Comparison of ENCODE assay signal across 10 cellular contexts in the genomic region with DNA sequence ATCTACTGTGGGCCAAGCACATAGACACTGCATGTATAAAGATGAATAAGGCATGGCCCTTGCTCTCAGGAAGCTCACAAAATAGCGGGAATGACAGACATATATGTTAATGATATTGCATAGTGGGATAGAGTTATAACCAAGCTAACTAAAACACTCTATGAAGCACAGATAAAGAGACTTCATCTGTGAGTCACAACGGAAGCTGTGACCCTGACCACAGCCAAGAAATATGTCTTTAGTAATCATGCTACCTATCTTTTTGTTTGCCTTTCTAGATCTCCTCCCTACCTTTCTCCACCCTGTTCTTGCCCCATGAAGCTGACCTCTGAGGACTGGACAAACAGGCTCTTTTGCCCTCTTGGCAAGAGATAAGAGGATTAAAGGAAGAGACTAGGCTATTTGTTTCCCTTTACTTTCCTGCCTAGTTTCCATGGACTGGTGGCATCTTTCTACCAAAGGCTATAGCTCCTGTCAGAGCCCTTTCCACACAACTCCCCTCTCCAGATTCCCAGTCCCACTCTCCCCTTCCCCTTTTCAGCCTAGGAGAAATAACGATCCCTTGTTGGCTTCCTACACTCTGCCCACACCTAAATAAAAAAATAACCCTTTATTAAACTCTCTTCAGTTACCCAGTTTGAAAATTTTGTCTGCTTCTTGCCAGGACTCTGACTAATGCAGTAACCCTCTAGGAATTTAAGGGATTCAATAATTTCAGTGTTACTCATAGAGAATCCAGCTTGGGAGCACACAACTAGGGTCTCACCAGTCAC.
DNase-seq lines count a peak whose midpoint lies in the region; ATAC-seq, FAIRE-seq and TF ChIP-seq lines count a peak whose summit lies in the region.
"Had no signal": no experiment of that assay in that cellular context is flagged by ENCODE, and none has a peak within 500 bp of the region (broad histone marks: within the 10 kb centered on the region; RNA-seq: fewer than 3 reads in every experiment).

No MANE protein-coding gene starts in this region.

- H3K27ac ChIP-seq in prostate gland: no peak overlapping the region

- peak; percentile 66 for DNase-seq in DMS53 (lab: John Stamatoyannopoulos, UW)
- peak; percentile 96 for DNase-seq in M059J (ENCODE audit: low read depth)
- peak; percentile 92 for DNase-seq in bronchial epithelial cell (ENCODE audit: low read depth)
- no peak for DNase-seq in mesothelial cell of epicardium (ENCODE audit: low spot score in 2 of 2, unreplicated experiment in 2 of 2)
- DNase-seq in prostate gland (ENCODE audit: low spot score): no peak
- DNase-seq in effector CD4-positive, alpha-beta T cell: no peak
- no peak for DNase-seq in NCI-H69 (lab: John Stamatoyannopoulos, UW)
- DNase-seq: DND-41, NCI-H526 treated with DMSO at 0.1 percent for 48 hours had no signal

- peaks cover 43% of the 10 kb centered on the region for H3K4me1 Mint-ChIP-seq in mesothelial cell of epicardium

- no peaks in the 10 kb centered on the region for H3K36me3 Mint-ChIP-seq in mesothelial cell of epicardium

- TF ChIP-seq CTCF in bronchial epithelial cell (IDR thresholded peaks at IDR 0.05; ENCODE audit: insufficient read depth, low read length, severe bottlenecking): no peak
- TF ChIP-seq CTCF in mesothelial cell of epicardium (IDR thresholded peaks at IDR 0.05; ENCODE audit: unreplicated experiment): no peak
- TF ChIP-seq CTCF in prostate gland (IDR thresholded peaks at IDR 0.05): no peak

- no peaks in the 10 kb centered on the region for H3K9me3 Mint-ChIP-seq in mesothelial cell of epicardium

- TF ChIP-seq POLR2A in prostate gland (IDR thresholded peaks at IDR 0.05): no peak

- H3K9me3 ChIP-seq in prostate gland: no peaks in the 10 kb centered on the region

- H3K4me1 ChIP-seq in prostate gland (replicated peaks): no peaks in the 10 kb centered on the region

- H3K27me3 Mint-ChIP-seq in mesothelial cell of epicardium (ENCODE audit: low read depth): no peaks in the 10 kb centered on the region

- H3K4me3 ChIP-seq in bronchial epithelial cell (ENCODE audit: low read depth, low read length) (no peak overlapping the region), prostate gland (no peak overlapping the region)

- 76% methylated on average over 3 of the region's 3 CpGs for WGBS in prostate gland

- intact Hi-C loops in prostate gland (cut with DNase I): no loop called here

- H3K27ac Mint-ChIP-seq in mesothelial cell of epicardium: peak overlapping the region; percentile 57

- ATAC-seq in GM21825 (IDR thresholded peaks at IDR 0.05; ENCODE audit: unreplicated experiment): no peak

- H3K27me3 ChIP-seq in bronchial epithelial cell (ENCODE audit: control insufficient read depth, insufficient read depth, low read length): no peaks in the 10 kb centered on the region
- H3K27me3 ChIP-seq in prostate gland (replicated peaks; ENCODE audit: insufficient read depth): no peaks in the 10 kb centered on the region

- no peaks in the 10 kb centered on the region for H3K36me3 ChIP-seq in bronchial epithelial cell (ENCODE audit: control insufficient read depth, insufficient read depth, low read length)
- H3K36me3 ChIP-seq in prostate gland: no peaks in the 10 kb centered on the region

- FAIRE-seq in bronchial epithelial cell (lab: Jason Lieb, UNC): peak; percentile 7

- no peak overlapping the region for H3K4me3 Mint-ChIP-seq in mesothelial cell of epicardium

Comparison
In these comparisons a context has a peak if more than half of its experiments do, and no peak if none do; other contexts are left out.
1. DNase-seq: peak in DMS53 (single experiment), M059J (single experiment) and bronchial epithelial cell (single experiment); none in mesothelial cell of epicardium (0 of 2), prostate gland (single experiment), effector CD4-positive, alpha-beta T cell (single experiment) and NCI-H69 (single experiment).